ENCODE assay signal across 10 cellular contexts in the genomic region with DNA sequence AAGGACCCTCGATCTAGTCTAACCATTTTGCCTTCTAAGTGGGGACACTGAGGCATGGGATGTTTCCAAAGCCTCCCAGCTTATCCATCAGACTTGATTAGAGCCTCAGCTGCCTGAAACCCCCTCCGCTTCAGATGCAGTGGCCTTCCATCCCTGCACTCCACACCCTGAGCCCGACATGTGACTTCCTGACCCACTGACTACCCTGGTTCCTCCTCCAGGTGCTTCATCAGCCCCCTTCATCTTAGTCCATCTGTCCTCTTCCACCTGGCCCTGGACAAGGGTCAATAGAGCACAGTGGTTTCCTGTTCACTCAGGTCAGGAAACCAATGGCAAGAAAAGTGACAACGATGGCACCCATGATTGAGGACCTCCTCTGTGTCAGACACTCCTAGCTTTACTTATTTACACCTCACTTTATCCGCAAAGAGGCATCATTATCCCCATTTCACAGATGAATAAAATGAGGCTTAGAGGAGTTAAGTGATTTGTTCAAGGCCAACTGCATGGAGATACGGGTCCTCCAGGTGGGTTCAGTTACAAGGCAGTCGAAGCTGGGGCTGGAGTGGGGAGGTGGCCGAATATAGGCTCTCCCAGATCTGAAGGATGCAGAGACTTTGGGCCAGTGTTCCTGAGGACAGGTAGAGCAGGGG.
DNase-seq lines count a peak whose midpoint lies in the region; ATAC-seq and TF ChIP-seq lines count a peak whose summit lies in the region.
"Had no signal": no experiment of that assay in that cellular context is flagged by ENCODE, and none has a peak within 500 bp of the region (broad histone marks: within the 10 kb centered on the region; RNA-seq: fewer than 3 reads in every experiment).

No MANE protein-coding gene starts in this region.

- peaks cover 1% of the 10 kb centered on the region for H3K36me3 Mint-ChIP-seq in T-helper 1 cell treated with Interleukin-12 subunit alpha and Interleukin-12 subunit beta and Interleukin-4 antibody, amounts not matched to agents 30 μg/mL and 1 μg/mL, for 36 hours (ENCODE audit: low read depth)
- no peaks in the 10 kb centered on the region for H3K36me3 Mint-ChIP-seq in naive thymus-derived CD8-positive, alpha-beta T cell

- in situ Hi-C loops in GM13976 (cut with MboI; ENCODE audit: low sequenced_read_pairs, unreplicated experiment) = no loop called here

- POLR2A ChIA-PET in naive thymus-derived CD8-positive, alpha-beta T cell (lab: Charles Lee) = interaction anchor here (0.6 to 6.0 kb wide), 10 partner anchors 9 to 105 kb away, joined by 3 to 60 read pairs (median 5); no protein-coding TSS in a partner anchor

- ATAC-seq in HG02870 (IDR thresholded peaks at IDR 0.05; ENCODE audit: unreplicated experiment) = peak; percentile 1
- no peak for ATAC-seq in naive thymus-derived CD8-positive, alpha-beta T cell

- H3K27ac Mint-ChIP-seq in T-helper 1 cell treated with Interleukin-12 subunit alpha and Interleukin-12 subunit beta and Interleukin-4 antibody, amounts not matched to agents 30 μg/mL and 1 μg/mL, for 36 hours = peak overlapping the region; percentile 39
- H3K27ac Mint-ChIP-seq in naive thymus-derived CD8-positive, alpha-beta T cell = peak overlapping the region in 8 of 10 donors; percentile 89 to 98 (median 95)

- no peaks in the 10 kb centered on the region for H3K9me3 Mint-ChIP-seq in T-helper 1 cell treated with Interleukin-12 subunit alpha and Interleukin-12 subunit beta and Interleukin-4 antibody, amounts not matched to agents 30 μg/mL and 1 μg/mL, for 36 hours
- H3K9me3 Mint-ChIP-seq in naive thymus-derived CD8-positive, alpha-beta T cell = peaks cover 0 to 1% (median 0%) of the 10 kb centered on the region in 9 donors

- H3K4me1 Mint-ChIP-seq in T-helper 1 cell treated with Interleukin-12 subunit alpha and Interleukin-12 subunit beta and Interleukin-4 antibody, amounts not matched to agents 30 μg/mL and 1 μg/mL, for 36 hours (ENCODE audit: low read depth) = peaks cover 39% of the 10 kb centered on the region
- H3K4me1 Mint-ChIP-seq in naive thymus-derived CD8-positive, alpha-beta T cell = peaks cover 48 to 87% (median 51%) of the 10 kb centered on the region in 4 donors

- DNase-seq in T-helper 1 cell (no peak), GM13976 (ENCODE audit: low spot score) (no peak), DMS114 treated with DMSO at 0.1 percent for 48 hours (lab: John Stamatoyannopoulos, UW; ENCODE audit: unreplicated experiment) (no peak), NCI-H82 treated with DMSO at 0.1 percent for 48 hours (lab: John Stamatoyannopoulos, UW; ENCODE audit: unreplicated experiment) (no peak)
- DNase-seq in activated CD8-positive, alpha-beta memory T cell treated with anti-CD3 and anti-CD28 coated beads, Interleukin-2, amount 50 U/mL, for 48 hours = peak; percentile 53
- DNase-seq in naive thymus-derived CD8-positive, alpha-beta T cell = peak in 1 of 10 donors; percentile 22
- DNase-seq: NCI-H1092 treated with DMSO at 0.1 percent for 48 hours, NCI-H226 had no signal

- no peak overlapping the region for H3K4me3 Mint-ChIP-seq in T-helper 1 cell treated with Interleukin-12 subunit alpha and Interleukin-12 subunit beta and Interleukin-4 antibody, amounts not matched to agents 30 μg/mL and 1 μg/mL, for 36 hours
- H3K4me3 Mint-ChIP-seq in naive thymus-derived CD8-positive, alpha-beta T cell = peak overlapping the region; percentile 75 to 90 (median 84)

- no peak for TF ChIP-seq CTCF in GM13976 (IDR thresholded peaks at IDR 0.05; ENCODE audit: borderline replicate concordance, control extremely low read depth, extremely low read depth, insufficient read depth, missing control alignments)

- peaks cover 32% of the 10 kb centered on the region for H3K27me3 Mint-ChIP-seq in T-helper 1 cell treated with Interleukin-12 subunit alpha and Interleukin-12 subunit beta and Interleukin-4 antibody, amounts not matched to agents 30 μg/mL and 1 μg/mL, for 36 hours (ENCODE audit: low read depth)
- no peaks in the 10 kb centered on the region for H3K27me3 Mint-ChIP-seq in naive thymus-derived CD8-positive, alpha-beta T cell
